Comparison of ENCODE assay signal across 8 cellular contexts in the genomic region with DNA sequence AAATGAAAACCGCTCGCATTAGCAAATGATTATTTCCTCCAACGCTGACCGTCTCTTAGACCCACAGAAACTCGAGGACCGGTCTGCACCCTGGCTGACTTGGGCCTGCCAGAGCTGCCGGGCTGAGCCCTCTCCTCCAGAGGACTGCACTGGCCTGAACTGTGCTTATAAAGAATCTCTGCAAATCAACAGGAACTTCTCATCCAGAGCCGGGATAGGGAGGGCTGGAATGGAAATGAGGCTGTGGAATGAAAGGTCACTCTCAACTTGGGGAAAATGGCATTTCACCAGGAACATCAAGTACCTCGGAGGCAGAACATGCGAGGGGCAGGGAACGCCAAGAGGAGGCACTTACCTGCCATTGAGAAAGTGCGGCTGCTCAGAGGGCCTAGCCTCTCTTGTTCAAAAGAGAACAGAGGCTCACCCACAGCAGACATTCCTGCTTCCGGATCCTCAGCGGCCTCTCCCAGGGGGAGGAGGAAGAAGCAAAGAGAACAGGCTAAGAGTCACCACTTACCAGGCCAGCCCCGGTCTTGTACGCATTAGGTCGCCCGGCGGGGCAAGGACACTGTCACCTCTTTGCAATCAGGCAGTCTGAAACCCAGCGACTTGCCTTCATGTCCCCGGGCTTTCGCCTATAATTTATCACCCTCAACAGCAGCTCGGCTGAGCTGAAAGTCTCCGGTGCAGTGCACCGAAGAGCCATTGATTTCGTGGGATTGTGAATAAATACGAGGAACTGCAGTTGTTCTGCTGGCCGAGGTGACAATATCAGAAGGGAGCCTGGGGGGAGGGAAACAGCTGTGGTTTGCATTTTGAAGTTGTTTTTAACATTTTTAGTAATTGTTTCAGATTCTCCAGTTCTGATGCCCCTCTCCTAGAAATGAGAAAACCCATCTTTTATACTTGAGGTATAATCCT. TPM values are rescaled to one million over a fixed set of nuclear protein-coding genes. Genes with fewer than 3 reads are reported as not detected.
A peak's percentile ranks its signal among the peaks of the same experiment; 100 is the strongest.
DNase-seq lines count a peak whose midpoint lies in the region; ATAC-seq and TF ChIP-seq lines count a peak whose summit lies in the region.

No MANE protein-coding gene starts in this region.

- CTCF ChIA-PET in activated CD8-positive, alpha-beta T cell treated with anti-CD3 and anti-CD28 coated beads for 36 hours (lab: Charles Lee) = interaction anchor here (0.8 to 4.3 kb wide), 4 partner anchors 11 to 302 kb away, joined by 3 to 19 read pairs (median 6); no protein-coding TSS in a partner anchor

- H3K9me3 ChIP-seq in HUES48 (ENCODE audit: control insufficient read depth, insufficient read depth, low read length) = no peaks in the 10 kb centered on the region
- no peaks in the 10 kb centered on the region for H3K9me3 ChIP-seq in fibroblast of lung (ENCODE audit: control insufficient read depth, insufficient read depth, low read depth, low read length)
- no peaks in the 10 kb centered on the region for H3K9me3 ChIP-seq in mucosa of stomach (ENCODE audit: control insufficient read depth, low read length)
- H3K9me3 ChIP-seq in upper lobe of left lung = no peaks in the 10 kb centered on the region
- H3K9me3 ChIP-seq in MM.1S (replicated peaks; ENCODE audit: insufficient read depth, low read length) = no peaks in the 10 kb centered on the region

- peak in 3 of 4 donors; percentile 51 to 92 (median 80) for TF ChIP-seq POLR2A in upper lobe of left lung (IDR thresholded peaks at IDR 0.05)

- H4K20me1 ChIP-seq in fibroblast of lung (ENCODE audit: control insufficient read depth, extremely low read depth, insufficient read depth, low read length) (no peaks in the 10 kb centered on the region), MM.1S (ENCODE audit: insufficient read depth, low read length) (peaks cover 55% of the 10 kb centered on the region)

- H3K79me2 ChIP-seq in fibroblast of lung (ENCODE audit: control insufficient read depth, insufficient read depth, low read length) (peaks cover 56% of the 10 kb centered on the region), MM.1S (ENCODE audit: low read length) (peaks cover 100% of the 10 kb centered on the region)

- ATAC-seq in activated CD8-positive, alpha-beta T cell treated with anti-CD3 and anti-CD28 coated beads for 36 hours = peak; percentile 62
- peak; percentile 83 to 92 for ATAC-seq in upper lobe of left lung (ENCODE audit: low FRiP score in 2 of 2)

- H3K36me3 ChIP-seq in HUES48 (ENCODE audit: control insufficient read depth, insufficient read depth, low read length) (no peaks in the 10 kb centered on the region), fibroblast of lung (ENCODE audit: control insufficient read depth, insufficient read depth, low read length) (no peaks in the 10 kb centered on the region), mucosa of stomach (ENCODE audit: control insufficient read depth, insufficient read depth, low read length) (no peaks in the 10 kb centered on the region), upper lobe of left lung (no peaks in the 10 kb centered on the region), MM.1S (replicated peaks; ENCODE audit: insufficient read depth, low read length) (0 out of 2 replicates have a peak, but pooled peaks cover 3% of the 10 kb centered on the region)

- H3K27ac Mint-ChIP-seq in activated CD8-positive, alpha-beta T cell treated with anti-CD3 and anti-CD28 coated beads for 36 hours = peak overlapping the region; percentile 94

- H2AFZ ChIP-seq in fibroblast of lung (ENCODE audit: low read length) = no peak overlapping the region
- no peak overlapping the region for H2AFZ ChIP-seq in MM.1S (ENCODE audit: low read length)

- WGBS in upper lobe of left lung, 2 donors = 12 to 15% methylated on average over 28 of the region's 28 CpGs

- DNase-seq in AG09309 (ENCODE audit: low read depth) = no peak
- DNase-seq in activated CD8-positive, alpha-beta T cell treated with anti-CD3 and anti-CD28 coated beads for 36 hours = peak; percentile 69
- peak; percentile 75 to 89 for DNase-seq in fibroblast of lung (ENCODE audit: low read depth in 2 of 2)
- DNase-seq in upper lobe of left lung = peak; percentile 72 to 96
- no peak for DNase-seq in MM.1S
- DNase-seq in activated CD4-positive, alpha-beta T cell treated with anti-CD3 and anti-CD28 coated beads for 1 hour = no peak

- H3K27ac ChIP-seq in HUES48 (ENCODE audit: low read depth, low read length) (peak overlapping the region; percentile 100), fibroblast of lung (ENCODE audit: insufficient read depth, low read length) (peak overlapping the region; percentile 99), upper lobe of left lung (peak overlapping the region; percentile 93 to 99 (median 98)), MM.1S (ENCODE audit: low read length) (no peak overlapping the region)

- TF ChIP-seq CTCF in AG09309 (IDR thresholded peaks at IDR 0.05; ENCODE audit: control insufficient read depth, insufficient read depth, low read depth, low read length, missing control alignments) = no peak
- no peak for TF ChIP-seq CTCF in activated CD8-positive, alpha-beta T cell treated with anti-CD3 and anti-CD28 coated beads for 36 hours (IDR thresholded peaks at IDR 0.05)
- TF ChIP-seq CTCF in fibroblast of lung (conservative IDR thresholded peaks at IDR 0.05 in 1 of 2, IDR thresholded peaks at IDR 0.05 in 1 of 2; ENCODE audit: low read depth in 1 of 2, low read length in 2 of 2) = no peak
- no peak for TF ChIP-seq CTCF in upper lobe of left lung (IDR thresholded peaks at IDR 0.05)
- no peak for TF ChIP-seq CTCF in MM.1S (IDR thresholded peaks at IDR 0.05; ENCODE audit: low read length)

- peaks cover 71% of the 10 kb centered on the region for H3K4me1 Mint-ChIP-seq in activated CD8-positive, alpha-beta T cell treated with anti-CD3 and anti-CD28 coated beads for 36 hours (ENCODE audit: low read depth)

- peak overlapping the region; percentile 57 for H3K4me2 ChIP-seq in fibroblast of lung (ENCODE audit: extremely low read depth, insufficient read depth, low read length)
- no peak overlapping the region for H3K4me2 ChIP-seq in MM.1S (ENCODE audit: low read depth, low read length)

- H3K9ac ChIP-seq in HUES48 (ENCODE audit: low read depth, low read length) = peak overlapping the region; percentile 86
- peak overlapping the region; percentile 57 for H3K9ac ChIP-seq in fibroblast of lung (ENCODE audit: insufficient read depth, low read length)
- H3K9ac ChIP-seq in mucosa of stomach (ENCODE audit: low read length) = peak overlapping the region; percentile 83
- H3K9ac ChIP-seq in MM.1S (ENCODE audit: low read length) = no peak overlapping the region

- POLR2A ChIA-PET in activated CD8-positive, alpha-beta T cell treated with anti-CD3 and anti-CD28 coated beads for 36 hours (lab: Charles Lee) = interaction anchor here (1.1 kb wide), 1 partner anchor 38 kb away, joined by 4 read pairs; a partner anchor contains a TSS

- H3K27me3 Mint-ChIP-seq in activated CD8-positive, alpha-beta T cell treated with anti-CD3 and anti-CD28 coated beads for 36 hours = no peaks in the 10 kb centered on the region

- H3F3A ChIP-seq in MM.1S (ENCODE audit: insufficient read depth, low read length) = no peaks in the 10 kb centered on the region

- peak overlapping the region; percentile 57 for H3K4me3 Mint-ChIP-seq in activated CD8-positive, alpha-beta T cell treated with anti-CD3 and anti-CD28 coated beads for 36 hours

- H3K36me3 Mint-ChIP-seq in activated CD8-positive, alpha-beta T cell treated with anti-CD3 and anti-CD28 coated beads for 36 hours (ENCODE audit: low read depth) = peaks cover 16% of the 10 kb centered on the region

- H3K4me1 ChIP-seq in HUES48 (ENCODE audit: control insufficient read depth, insufficient read depth, low read length) (peaks cover 80% of the 10 kb centered on the region), fibroblast of lung (ENCODE audit: control insufficient read depth, extremely low read depth, insufficient read depth, low read length) (peaks cover 45% of the 10 kb centered on the region), mucosa of stomach (ENCODE audit: control insufficient read depth, insufficient read depth, low read length) (peaks cover 74% of the 10 kb centered on the region), upper lobe of left lung (peaks cover 73 to 97% (median 82%) of the 10 kb centered on the region in 4 donors), MM.1S (ENCODE audit: low read length) (no peaks in the 10 kb centered on the region)

- TF ChIP-seq EP300 in upper lobe of left lung (IDR thresholded peaks at IDR 0.05) = peak; percentile 84 to 99 (median 95)

- peak overlapping the region; percentile 19 for H3K4me3 ChIP-seq in AG09309 (ENCODE audit: control insufficient read depth, low read depth, low read length)
- H3K4me3 ChIP-seq in HUES48 (ENCODE audit: low read depth, low read length) = peak overlapping the region; percentile 60
- peak overlapping the region in 3 of 4 experiments; percentile 4 to 27 (median 24) for H3K4me3 ChIP-seq in fibroblast of lung (replicated peaks in 1 of 4; ENCODE audit: control extremely low read depth in 1 of 4, insufficient read depth in 1 of 4, low read depth in 3 of 4, low read length in 4 of 4)
- H3K4me3 ChIP-seq in mucosa of stomach (ENCODE audit: low read length) = peak overlapping the region; percentile 27
- peak overlapping the region in 3 of 4 donors; percentile 18 to 24 (median 22) for H3K4me3 ChIP-seq in upper lobe of left lung
- no peak overlapping the region for H3K4me3 ChIP-seq in MM.1S (ENCODE audit: low read length)

- intact Hi-C loops in activated CD8-positive, alpha-beta T cell treated with anti-CD3 and anti-CD28 coated beads for 36 hours (cut with micrococcal nuclease) = loop anchor here (5.0 kb wide), 1 partner anchor 33 kb away; no protein-coding TSS in a partner anchor

- no peaks in the 10 kb centered on the region for H3K9me2 ChIP-seq in MM.1S (replicated peaks; ENCODE audit: insufficient read depth, low read length)

- no peaks in the 10 kb centered on the region for H3K27me3 ChIP-seq in HUES48 (ENCODE audit: control insufficient read depth, insufficient read depth, low read length)
- no peaks in the 10 kb centered on the region for H3K27me3 ChIP-seq in fibroblast of lung (ENCODE audit: control insufficient read depth, insufficient read depth, low read length)
- no peaks in the 10 kb centered on the region for H3K27me3 ChIP-seq in mucosa of stomach (ENCODE audit: control insufficient read depth, insufficient read depth, low read length)
- no peaks in the 10 kb centered on the region for H3K27me3 ChIP-seq in upper lobe of left lung
- H3K27me3 ChIP-seq in MM.1S (replicated peaks; ENCODE audit: insufficient read depth, low read length) = no peaks in the 10 kb centered on the region

- no peaks in the 10 kb centered on the region for H3K9me3 Mint-ChIP-seq in activated CD8-positive, alpha-beta T cell treated with anti-CD3 and anti-CD28 coated beads for 36 hours

RNA-seq across cellular contexts. Expression of a gene that starts 37.6 kb away (rescaled TPM):
- total RNA-seq in activated CD8-positive, alpha-beta T cell treated with anti-CD3 and anti-CD28 coated beads for 36 hours = 10 to 100 TPM; 31.9 to 33.4 TPM
- total RNA-seq in fibroblast of lung = 7.4 and 13.0 TPM in 2 replicates
- polyA plus RNA-seq in fibroblast of lung = 12.6 and 17.6 TPM in 2 replicates
- polyA plus RNA-seq in fibroblast of lung (2012) = 12.3 and 14.2 TPM in 2 replicates
- polyA minus RNA-seq in fibroblast of lung (ENCODE audit: low replicate concordance) = 8.4 and 14.3 TPM in 2 replicates
- total RNA-seq in upper lobe of left lung = 100 to 1,000 TPM in 1 of 6 donors, 10 to 100 TPM in 5; 24.6 to 120 (median 51.8) TPM

Comparison
In these comparisons a context has a peak if more than half of its experiments do, and no peak if none do; other contexts are left out.
1. DNase-seq: peak in activated CD8-positive, alpha-beta T cell treated with anti-CD3 and anti-CD28 coated beads for 36 hours (single experiment), fibroblast of lung (2 of 2) and upper lobe of left lung (2 of 2); none in AG09309 (single experiment), MM.1S (single experiment) and activated CD4-positive, alpha-beta T cell treated with anti-CD3 and anti-CD28 coated beads for 1 hour (single experiment).